In genomic region chr10:132515811-132516726, GRCh38 we compare ENCODE assay signal across 10 cellular contexts. TPM values are rescaled to one million over a fixed set of nuclear protein-coding genes. Genes with fewer than 3 reads are reported as not detected.
DNase-seq lines count a peak whose midpoint lies in the region; ATAC-seq, FAIRE-seq and TF ChIP-seq lines count a peak whose summit lies in the region.
"Had no signal": no experiment of that assay in that cellular context is flagged by ENCODE, and none has a peak within 500 bp of the region (broad histone marks: within the 10 kb centered on the region; RNA-seq: fewer than 3 reads in every experiment).

No MANE protein-coding gene starts in this region.

- H3K4me3 Mint-ChIP-seq in astrocyte (ENCODE audit: unreplicated experiment): peak overlapping the region; percentile 54

- H3K27me3 ChIP-seq in astrocyte (ENCODE audit: insufficient read depth, low read length): no peaks in the 10 kb centered on the region
- H3K27me3 ChIP-seq in lower lobe of right lung (ENCODE audit: low read depth): no peaks in the 10 kb centered on the region
- H3K27me3 ChIP-seq in subcutaneous abdominal adipose tissue (ENCODE audit: control insufficient read depth in 5 of 5, insufficient read depth in 4 of 5, low read length in 5 of 5): peaks cover 0 to 7% (median 3%) of the 10 kb centered on the region in 5 donors

- peak overlapping the region; percentile 47; the same call in 1 of the 2 replicates for H3K27ac ChIP-seq in HEK293 (ENCODE audit: extremely low read depth, low read depth, low read length)
- peak overlapping the region; percentile 86 for H3K27ac ChIP-seq in astrocyte (ENCODE audit: low read depth, low read length)
- H3K27ac ChIP-seq in lower lobe of right lung: peak overlapping the region; percentile 85
- peak overlapping the region; percentile 57 for H3K27ac ChIP-seq in subcutaneous abdominal adipose tissue (ENCODE audit: low read depth, low read length)

- peak; percentile 72 for FAIRE-seq in astrocyte (lab: Jason Lieb, UNC)

- no peak overlapping the region for H3K4me3 ChIP-seq in HEK293 (ENCODE audit: low read depth, low read length)
- no peak overlapping the region for H3K4me3 ChIP-seq in astrocyte (ENCODE audit: insufficient read depth, low read depth, low read length)
- H3K4me3 ChIP-seq in lower lobe of right lung: no peak overlapping the region
- H3K4me3 ChIP-seq in subcutaneous abdominal adipose tissue (ENCODE audit: low read depth in 1 of 5, low read length in 5 of 5): peak overlapping the region in 2 of 5 donors; percentile 13 to 39

- intact Hi-C loops in lower lobe of right lung (cut with DNase I): no loop called here

- CTCF ChIA-PET in HEK293 (lab: Yijun Ruan, JAX): interaction anchor here (1.2 to 1.6 kb wide), 2 partner anchors 16 to 20 kb away, joined by 4 to 7 read pairs; no protein-coding TSS in a partner anchor

- no peak overlapping the region for H2AFZ ChIP-seq in astrocyte (ENCODE audit: low read depth, low read length)

- TF ChIP-seq CTCF in HEK293 (tag by site-specific recombination; IDR thresholded peaks at IDR 0.05) (no peak), astrocyte (IDR thresholded peaks at IDR 0.05; ENCODE audit: insufficient read depth, low read depth, low read length) (no peak), lower lobe of right lung (IDR thresholded peaks at IDR 0.05) (no peak)

- no peaks in the 10 kb centered on the region for H3K36me3 Mint-ChIP-seq in astrocyte (ENCODE audit: low read depth, unreplicated experiment)

- H3K79me2 ChIP-seq in astrocyte (ENCODE audit: insufficient read depth, low read length): no peaks in the 10 kb centered on the region

- H3K4me1 ChIP-seq in HEK293 (ENCODE audit: control insufficient read depth, insufficient read depth, low read length) (peaks cover 12% of the 10 kb centered on the region), astrocyte (ENCODE audit: insufficient read depth, low read length) (peaks cover 50% of the 10 kb centered on the region), lower lobe of right lung (peaks cover 63% of the 10 kb centered on the region), subcutaneous abdominal adipose tissue (ENCODE audit: control insufficient read depth in 5 of 5, insufficient read depth in 5 of 5, low read length in 5 of 5) (peaks cover 20 to 69% (median 58%) of the 10 kb centered on the region in 5 donors)

- no peaks in the 10 kb centered on the region for H4K20me1 ChIP-seq in astrocyte (ENCODE audit: insufficient read depth, low read length)

- no peak for DNase-seq in astrocyte (ENCODE audit: low read depth)
- DNase-seq in lower lobe of right lung: peak; percentile 34
- no peak for DNase-seq in SW 1271 (lab: John Stamatoyannopoulos, UW)
- no peak for DNase-seq in NCI-H226
- no peak for DNase-seq in COLO668 (lab: John Stamatoyannopoulos, UW; ENCODE audit: unreplicated experiment)
- DNase-seq: activated CD4-positive, alpha-beta T cell treated with anti-CD3 and anti-CD28 coated beads for 1 hour; NCI-H1694 treated with DMSO at 0.1 percent for 48 hours had no signal

- H3K36me3 ChIP-seq in HEK293 (ENCODE audit: control insufficient read depth in 2 of 2, insufficient read depth in 1 of 2, low read length in 2 of 2) (no peaks in the 10 kb centered on the region; a peak in 1 of 3 replicates), astrocyte (ENCODE audit: insufficient read depth, low read length) (no peaks in the 10 kb centered on the region), lower lobe of right lung (no peaks in the 10 kb centered on the region), subcutaneous abdominal adipose tissue (ENCODE audit: control insufficient read depth in 5 of 5, insufficient read depth in 5 of 5, low read length in 5 of 5) (no peaks in the 10 kb centered on the region)

- peak overlapping the region; percentile 76 for H3K4me2 ChIP-seq in astrocyte (ENCODE audit: low read length)

- H3K9ac ChIP-seq in astrocyte (ENCODE audit: low read length) (peak overlapping the region; percentile 70), subcutaneous abdominal adipose tissue (ENCODE audit: low read length in 5 of 5) (no peak overlapping the region)

- H3K9me3 Mint-ChIP-seq in astrocyte (ENCODE audit: unreplicated experiment): no peaks in the 10 kb centered on the region

- peaks cover 38% of the 10 kb centered on the region for H3K27me3 Mint-ChIP-seq in astrocyte (ENCODE audit: low read depth, unreplicated experiment)

- H3K9me3 ChIP-seq in HEK293 (ENCODE audit: control insufficient read depth, insufficient read depth, low read depth, low read length) (no peaks in the 10 kb centered on the region), astrocyte (ENCODE audit: insufficient read depth, low read depth, low read length) (no peaks in the 10 kb centered on the region), lower lobe of right lung (no peaks in the 10 kb centered on the region), subcutaneous abdominal adipose tissue (ENCODE audit: control insufficient read depth in 5 of 5, low read length in 5 of 5) (no peaks in the 10 kb centered on the region)

- POLR2A ChIA-PET in HEK293 (lab: Yijun Ruan, JAX): interaction anchor here (1.0 to 3.1 kb wide), 2 partner anchors 16 to 56 kb away, joined by 3 to 19 read pairs; no protein-coding TSS in a partner anchor

- ATAC-seq in lower lobe of right lung: no peak
- ATAC-seq in GM21447 (IDR thresholded peaks at IDR 0.05; ENCODE audit: unreplicated experiment): no peak

- H3K4me1 Mint-ChIP-seq in astrocyte (ENCODE audit: low read depth, unreplicated experiment): peaks cover 20% of the 10 kb centered on the region

- peak overlapping the region; percentile 86 for H3K27ac Mint-ChIP-seq in astrocyte (ENCODE audit: unreplicated experiment)

TF ChIP-seq in HEK293, 187 proteins besides CTCF, POLR2A, EP300 and RAD21 (continues in another document):
- TF ChIP-seq TCF7L2 (IDR thresholded peaks at IDR 0.05; ENCODE audit: borderline replicate concordance, low read depth, low read length) (no peak), GLIS2 (tag by site-specific recombination; IDR thresholded peaks at IDR 0.05) (0 out of 2 replicates have a peak, but pooled peaks have one; percentile 20), ZNF416 (tag by site-specific recombination; IDR thresholded peaks at IDR 0.05) (no peak), PRDM2 (tag by site-specific recombination; IDR thresholded peaks at IDR 0.05; ENCODE audit: borderline replicate concordance) (no peak), ZNF280D (tag by site-specific recombination; IDR thresholded peaks at IDR 0.05) (no peak)

RNA-seq across cellular contexts. Expression of gene INPP5A, which starts 21.5 kb away (rescaled TPM):
- total RNA-seq in astrocyte (29.2 and 39.1 TPM in 2 replicates), lower lobe of right lung (34.1 TPM)
